ENCODE assay signal across 8 cellular contexts in the genomic region with DNA sequence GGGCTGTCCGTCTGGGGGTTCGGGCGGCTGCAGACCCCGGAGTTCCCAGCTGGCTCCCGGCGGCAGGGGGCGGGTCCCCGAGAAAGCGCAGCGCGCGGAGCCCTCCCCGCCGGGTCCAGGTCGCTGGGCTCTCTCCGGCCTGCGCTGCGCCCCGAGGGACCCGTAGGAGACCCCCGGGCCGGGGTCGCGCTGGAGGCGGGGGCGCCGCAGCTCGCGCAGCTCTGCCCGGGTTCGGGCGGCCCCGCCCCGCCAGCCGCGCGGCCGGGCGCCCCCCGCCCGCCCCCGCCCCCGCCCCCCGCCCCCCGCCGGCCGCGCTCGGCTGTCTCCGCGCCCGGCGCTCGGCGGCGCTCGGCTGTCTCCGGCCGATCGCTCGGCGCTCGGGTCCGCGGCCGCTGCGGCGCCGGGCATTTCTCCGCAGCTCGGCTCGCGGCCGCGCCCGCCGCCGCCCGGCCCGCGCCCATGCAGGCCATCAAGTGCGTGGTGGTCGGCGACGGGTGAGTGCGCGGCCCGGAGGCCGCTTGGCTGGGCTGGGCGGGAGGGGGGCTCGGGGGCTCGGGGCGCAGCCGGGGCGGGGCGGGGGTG. TPM values are rescaled to one million over a fixed set of nuclear protein-coding genes. Genes with fewer than 3 reads are reported as not detected.
DNase-seq lines count a peak whose midpoint lies in the region; ATAC-seq and TF ChIP-seq lines count a peak whose summit lies in the region.

Gene RAC3 (plus strand): TSS at position 376 of the 582 bp plus-strand sequence. CDS start 84 bp downstream, at position 460.

- H3K9me2 ChIP-seq in OCI-LY1 (ENCODE audit: low read depth, low read length) = no peaks in the 10 kb centered on the region

- H3K79me2 ChIP-seq in ACC112 (ENCODE audit: control insufficient read depth, insufficient read depth, low read length, unreplicated experiment) (no peaks in the 10 kb centered on the region), OCI-LY1 (ENCODE audit: insufficient read depth, low read length) (no peaks in the 10 kb centered on the region)

- TF ChIP-seq CTCF in GM12875 (IDR thresholded peaks at IDR 0.05; ENCODE audit: borderline replicate concordance, insufficient read depth, low read depth, low read length) = no peak
- TF ChIP-seq CTCF in OCI-LY1 (IDR thresholded peaks at IDR 0.05; ENCODE audit: low read length) = no peak
- no peak for TF ChIP-seq CTCF in colonic mucosa (IDR thresholded peaks at IDR 0.05)

- H3K9me3 ChIP-seq in OCI-LY1 (ENCODE audit: low read length) = no peaks in the 10 kb centered on the region
- H3K9me3 ChIP-seq in colonic mucosa = no peaks in the 10 kb centered on the region
- no peaks in the 10 kb centered on the region for H3K9me3 ChIP-seq in mesodermal cell (ENCODE audit: control insufficient read depth, low read length)

- intact Hi-C loops in colonic mucosa (cut with DNase I) = loop anchor here (2.0 to 10.0 kb wide), 2 partner anchors 117 to 293 kb away; no protein-coding TSS in a partner anchor

- no peaks in the 10 kb centered on the region for H4K20me1 ChIP-seq in OCI-LY1 (ENCODE audit: insufficient read depth, low read length)

- H3K36me3 ChIP-seq in ACC112 (ENCODE audit: insufficient read depth, low read length) (no peaks in the 10 kb centered on the region), OCI-LY1 (ENCODE audit: insufficient read depth, low read length) (peaks cover 7% of the 10 kb centered on the region; the same call in 1 of the 2 replicates), colonic mucosa (no peaks in the 10 kb centered on the region), mesodermal cell (ENCODE audit: control insufficient read depth, insufficient read depth, low read length) (peaks cover 24% of the 10 kb centered on the region)

- no peak for ATAC-seq in GM18520 (IDR thresholded peaks at IDR 0.05; ENCODE audit: unreplicated experiment)

- no peaks in the 10 kb centered on the region for H3K27me3 ChIP-seq in ACC112 (ENCODE audit: insufficient read depth, low read length)
- H3K27me3 ChIP-seq in OCI-LY1 (ENCODE audit: insufficient read depth, low read length) = no peaks in the 10 kb centered on the region
- no peaks in the 10 kb centered on the region for H3K27me3 ChIP-seq in colonic mucosa

- peak within 1 kb of the TSS; percentile 33 for H2AFZ ChIP-seq in ACC112 (ENCODE audit: low read length, unreplicated experiment)
- H2AFZ ChIP-seq in OCI-LY1 (ENCODE audit: low read length) = no peak within 1 kb of the TSS

- 0 to 2% methylated on average over 17 to 23 of the region's 96 CpGs for WGBS in mesodermal cell (ENCODE audit: insufficient coverage in 2 of 2), 2 experiments

- peak within 1 kb of the TSS; percentile 74 for H3K4me3 ChIP-seq in ACC112 (ENCODE audit: low read depth, low read length)
- H3K4me3 ChIP-seq in GM12875 (ENCODE audit: low read depth, low read length) = peak within 1 kb of the TSS; percentile 46
- peak within 1 kb of the TSS; percentile 73 for H3K4me3 ChIP-seq in OCI-LY1 (ENCODE audit: low read depth, low read length, poor library complexity, severe bottlenecking)
- H3K4me3 ChIP-seq in colonic mucosa = peak within 1 kb of the TSS; percentile 47
- peak within 1 kb of the TSS; percentile 54 for H3K4me3 ChIP-seq in mesodermal cell (ENCODE audit: extremely low read depth, insufficient read depth, low read length, poor library complexity, severe bottlenecking)

- H3K27ac ChIP-seq in ACC112 (ENCODE audit: low read depth, low read length) (no peak within 1 kb of the TSS), OCI-LY1 (ENCODE audit: low read depth, low read length, poor library complexity, severe bottlenecking) (no peak within 1 kb of the TSS), colonic mucosa (peak within 1 kb of the TSS; percentile 75), mesodermal cell (ENCODE audit: low read depth, low read length, severe bottlenecking) (peak within 1 kb of the TSS; percentile 29)

- peak within 1 kb of the TSS; percentile 73 for H3K9ac ChIP-seq in OCI-LY1 (ENCODE audit: low read length)
- H3K9ac ChIP-seq in colonic mucosa (ENCODE audit: low read depth in 2 of 2, low read length in 2 of 2) = peak within 1 kb of the TSS; percentile 43 to 46

- DNase-seq in colonic mucosa (no peak), NCI-H526 treated with DMSO at 0.1 percent for 48 hours (lab: John Stamatoyannopoulos, UW) (no peak), NCI-H524 treated with DMSO at 0.1 percent for 48 hours (lab: John Stamatoyannopoulos, UW) (no peak)

- H3K4me2 ChIP-seq in OCI-LY1 (ENCODE audit: low read length) = peak within 1 kb of the TSS; percentile 72

- no peaks in the 10 kb centered on the region; the same call in 1 of the 2 replicates for H3F3A ChIP-seq in OCI-LY1 (ENCODE audit: insufficient read depth, low read length)

- H3K4me1 ChIP-seq in ACC112 (ENCODE audit: control insufficient read depth, insufficient read depth, low read length, unreplicated experiment) (peaks cover 4% of the 10 kb centered on the region), OCI-LY1 (ENCODE audit: insufficient read depth, low read length, severe bottlenecking) (peaks cover 28% of the 10 kb centered on the region), colonic mucosa (peaks cover 12% of the 10 kb centered on the region), mesodermal cell (ENCODE audit: control insufficient read depth, insufficient read depth, low read length, poor library complexity, severe bottlenecking) (peaks cover 8% of the 10 kb centered on the region)

RNA-seq across cellular contexts. Expression of gene RAC3, which starts in this region (rescaled TPM):
- 10 to 100 TPM in 1 of 2 donors, 1 to 10 TPM in 1; 7.0 to 16.6 TPM for total RNA-seq in colonic mucosa
- 57.4 TPM for polyA plus RNA-seq in mesodermal cell (2013, experiment 1 of 2)
- 44.7 TPM for polyA plus RNA-seq in mesodermal cell (2013, experiment 2 of 2)

Comparison
In these comparisons a context has a peak if more than half of its experiments do, and no peak if none do; other contexts are left out.
1. H3K27ac ChIP-seq: peak in colonic mucosa (single experiment) and mesodermal cell (single experiment); none in ACC112 (single experiment) and OCI-LY1 (single experiment).
2. Peak in every context shown above with its lines, with median percentiles within 50 percentile points of each other: H3K4me3 ChIP-seq.